ENCODE assay signal across 8 cellular contexts in genomic region chr2:202831241-202831997, GRCh38. TPM values are rescaled to one million over a fixed set of nuclear protein-coding genes. Genes with fewer than 3 reads are reported as not detected.
A peak's percentile ranks its signal among the peaks of the same experiment; 100 is the strongest.
DNase-seq lines count a peak whose midpoint lies in the region; ATAC-seq and TF ChIP-seq lines count a peak whose summit lies in the region.

No MANE protein-coding gene starts in this region.

- no peaks in the 10 kb centered on the region for H3K9me3 Mint-ChIP-seq in natural killer cell

- H3K4me3 ChIP-seq in epithelial cell of esophagus (ENCODE audit: low read length): no peak overlapping the region

- H3K27ac Mint-ChIP-seq in natural killer cell: peak overlapping the region in 1 of 2 donors; percentile 52

- intact Hi-C loops in natural killer cell (cut with micrococcal nuclease): loop anchor here (1.0 to 5.0 kb wide), 2 partner anchors 41 to 623 kb away; partner anchors contain the start of gene ICA1L

- DNase-seq in COLO829 (ENCODE audit: low spot score): peak; percentile 44
- peak; percentile 83 for DNase-seq in NCI-H2227 (lab: John Stamatoyannopoulos, UW; ENCODE audit: unreplicated experiment)
- peak; percentile 8 to 31 for DNase-seq in activated CD4-positive, alpha-beta T cell treated with anti-CD3 and anti-CD28 coated beads for 4 hours
- peak; percentile 61 for DNase-seq in epithelial cell of esophagus (ENCODE audit: low read depth)
- peak; percentile 19 for DNase-seq in natural killer cell

- peaks cover 0 to 9% of the 10 kb centered on the region in 2 donors for H3K27me3 Mint-ChIP-seq in natural killer cell (ENCODE audit: low read depth in 2 of 2)

- no peaks in the 10 kb centered on the region for H3K36me3 Mint-ChIP-seq in natural killer cell

- H3K4me1 Mint-ChIP-seq in natural killer cell: peaks cover 9 to 10% of the 10 kb centered on the region in 2 donors

- ATAC-seq in GM21723 (IDR thresholded peaks at IDR 0.05; ENCODE audit: unreplicated experiment) (peak; percentile 59), natural killer cell (peak; percentile 71 to 94 (median 93)), GM21447 (IDR thresholded peaks at IDR 0.05; ENCODE audit: unreplicated experiment) (no peak), GM19455 (IDR thresholded peaks at IDR 0.05; ENCODE audit: unreplicated experiment) (no peak)

- peak overlapping the region; percentile 32 for H3K4me3 Mint-ChIP-seq in natural killer cell

- peak; percentile 84 for TF ChIP-seq CTCF in epithelial cell of esophagus (IDR thresholded peaks at IDR 0.05; ENCODE audit: insufficient read depth, low read depth, low read length, missing control alignments)
- peak; percentile 43 for TF ChIP-seq CTCF in natural killer cell (IDR thresholded peaks at IDR 0.05)

RNA-seq across cellular contexts. Expression of gene ICA1L, which starts 40.1 kb away (rescaled TPM):
- total RNA-seq in natural killer cell: 10 to 100 TPM in 2 of 3 donors, 1 to 10 TPM in 1; 9.0 to 15.5 (median 10.4) TPM

Comparison
In these comparisons a context has a peak if more than half of its experiments do, and no peak if none do; other contexts are left out.
1. DNase-seq: peak in every context shown above with its lines; median percentile 83 in NCI-H2227; 61 in epithelial cell of esophagus; 44 in COLO829; 20 in activated CD4-positive, alpha-beta T cell treated with anti-CD3 and anti-CD28 coated beads for 4 hours; 19 in natural killer cell.
2. ATAC-seq: peak in GM21723 (single experiment) and natural killer cell (3 of 3); none in GM21447 (single experiment) and GM19455 (single experiment).